ENCODE assay signal across 19 cellular contexts in the genomic region with DNA sequence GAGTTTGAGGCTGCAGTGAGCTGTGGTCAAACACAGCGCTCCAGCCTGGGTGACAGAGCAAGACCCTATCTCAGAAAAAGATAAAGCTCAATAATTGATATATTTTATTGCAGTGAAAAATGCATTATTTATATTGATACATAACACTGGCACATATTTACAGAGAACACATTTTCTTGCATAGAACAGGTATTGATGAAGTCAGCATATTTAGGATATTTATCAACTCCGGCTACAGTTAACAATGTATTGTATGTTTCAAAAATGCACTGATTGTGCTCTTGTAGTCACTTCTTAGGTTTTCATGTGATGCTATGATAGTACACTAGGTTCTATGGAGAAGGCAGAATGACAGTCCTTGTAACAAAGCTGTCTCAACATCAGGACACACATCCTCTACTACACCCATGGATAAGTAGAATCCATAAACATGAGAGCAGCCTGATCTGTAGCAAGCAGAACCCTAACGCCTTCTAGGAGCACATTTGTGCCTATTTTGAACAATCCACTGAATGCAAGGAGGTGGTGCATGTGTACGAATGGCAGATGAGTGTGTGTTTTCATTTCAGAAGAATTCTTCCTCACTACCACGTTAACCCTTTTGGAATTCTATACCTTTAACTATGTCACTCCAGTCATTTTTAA.
DNase-seq lines count a peak whose midpoint lies in the region; ATAC-seq, FAIRE-seq and TF ChIP-seq lines count a peak whose summit lies in the region.
"Had no signal": no experiment of that assay in that cellular context is flagged by ENCODE, and none has a peak within 500 bp of the region (broad histone marks: within the 10 kb centered on the region; RNA-seq: fewer than 3 reads in every experiment).

No MANE protein-coding gene starts in this region.

- no peaks in the 10 kb centered on the region for H3K9me3 Mint-ChIP-seq in neural progenitor cell
- H3K9me3 Mint-ChIP-seq in endodermal cell, result peaks cover 9% of the 10 kb centered on the region
- H3K9me3 Mint-ChIP-seq in activated CD8-positive, alpha-beta T cell treated with anti-CD3 and anti-CD28 coated beads, Interleukin-2, amount 10 ng/mL, durations not matched to agents 7 days and 5 days (ENCODE audit: insufficient read depth), result no peaks in the 10 kb centered on the region
- H3K9me3 Mint-ChIP-seq in CD4-positive, alpha-beta memory T cell, result peaks cover 0 to 16% (median 5%) of the 10 kb centered on the region in 8 donors

- 4% methylated on average over 5 of the region's 5 CpGs for WGBS in HepG2 (ENCODE audit: low lambda C conversion rate)
- WGBS in right lobe of liver (ENCODE audit: insufficient coverage, low coverage, low lambda C conversion rate, missing lambda C conversion rate), result 50% methylated on average over 5 of the region's 5 CpGs
- WGBS in endodermal cell (ENCODE audit: insufficient coverage in 1 of 2, insufficient read length in 1 of 2), 2 experiments, result 92 to 100% methylated on average over 1 to 5 of the region's 5 CpGs

- H3K36me3 ChIP-seq in HepG2 (replicated peaks in 1 of 2; ENCODE audit: control insufficient read depth in 1 of 2, insufficient read depth in 2 of 2, low read length in 2 of 2), result no peaks in the 10 kb centered on the region
- H3K36me3 ChIP-seq in right lobe of liver, result no peaks in the 10 kb centered on the region
- H3K36me3 ChIP-seq in neural progenitor cell, result no peaks in the 10 kb centered on the region
- H3K36me3 ChIP-seq in endodermal cell (ENCODE audit: control insufficient read depth, insufficient read depth, low read length), result no peaks in the 10 kb centered on the region
- H3K36me3 ChIP-seq in CD4-positive, alpha-beta memory T cell (ENCODE audit: insufficient read depth, low read length), result no peaks in the 10 kb centered on the region
- H3K36me3 ChIP-seq: BLaER1 treated with 17β-estradiol and CSF1 and Interleukin-3, amounts not matched to agents 10 nM and 100 nM had no signal

- H2AFZ ChIP-seq in HepG2 (ENCODE audit: low read length) (no peak overlapping the region), neural progenitor cell (replicated peaks) (peak overlapping the region; percentile 2)
- H2AFZ ChIP-seq: GM23338 had no signal

- POLR2A ChIA-PET in HepG2 (lab: Yijun Ruan, JAX), result no interaction called here
- POLR2A ChIA-PET in activated CD8-positive, alpha-beta T cell treated with anti-CD3 and anti-CD28 coated beads, Interleukin-2, amount 10 ng/mL, durations not matched to agents 7 days and 5 days (lab: Charles Lee), result interaction anchor here (1.1 kb wide), 1 partner anchor 9 kb away, joined by 4 read pairs; no protein-coding TSS in a partner anchor
- POLR2A ChIA-PET in CD4-positive, alpha-beta memory T cell (lab: Charles Lee; ENCODE audit: partially characterized antibody), result no interaction called here

- no TSS peak for BruUV-seq in HepG2 (replicated peaks; lab: Mats Ljungman, UMichigan)

- H3K27me3 Mint-ChIP-seq in neural progenitor cell (ENCODE audit: insufficient read depth, low read depth) (peaks cover 3% of the 10 kb centered on the region), endodermal cell (ENCODE audit: insufficient read depth) (no peaks in the 10 kb centered on the region)
- no peaks in the 10 kb centered on the region for H3K27me3 Mint-ChIP-seq in activated CD8-positive, alpha-beta T cell treated with anti-CD3 and anti-CD28 coated beads, Interleukin-2, amount 10 ng/mL, durations not matched to agents 7 days and 5 days (ENCODE audit: low read depth)
- peaks cover 0 to 4% of the 10 kb centered on the region in 2 donors for H3K27me3 Mint-ChIP-seq in CD4-positive, alpha-beta memory T cell
- H3K27me3 Mint-ChIP-seq: CD4-positive, CD25-positive, alpha-beta regulatory T cell; IgD-negative memory B cell had no signal

- no peaks in the 10 kb centered on the region for H3K4me1 ChIP-seq in HepG2 (ENCODE audit: insufficient read depth, low read length)
- H3K4me1 ChIP-seq in right lobe of liver, result no peaks in the 10 kb centered on the region
- peaks cover 3% of the 10 kb centered on the region for H3K4me1 ChIP-seq in neural progenitor cell
- no peaks in the 10 kb centered on the region for H3K4me1 ChIP-seq in endodermal cell (ENCODE audit: control insufficient read depth, insufficient read depth, low read length)
- no peaks in the 10 kb centered on the region for H3K4me1 ChIP-seq in CD4-positive, alpha-beta memory T cell (ENCODE audit: insufficient read depth, low read length)
- H3K4me1 ChIP-seq: BLaER1 treated with 17β-estradiol and CSF1 and Interleukin-3, amounts not matched to agents 10 nM and 100 nM had no signal

- CTCF ChIA-PET in HepG2 (lab: Yijun Ruan, JAX; ENCODE audit: low intra/inter-chr PET ratio, low total read pairs), result no interaction called here
- CTCF ChIA-PET in activated CD8-positive, alpha-beta T cell treated with anti-CD3 and anti-CD28 coated beads, Interleukin-2, amount 10 ng/mL, durations not matched to agents 7 days and 5 days (lab: Charles Lee), result no interaction called here
- CTCF ChIA-PET in CD4-positive, alpha-beta memory T cell (lab: Charles Lee; ENCODE audit: partially characterized antibody), result no interaction called here

- ATAC-seq in HepG2, result no peak
- ATAC-seq in right lobe of liver, result no peak
- ATAC-seq in activated CD8-positive, alpha-beta T cell treated with anti-CD3 and anti-CD28 coated beads, Interleukin-2, amount 10 ng/mL, durations not matched to agents 7 days and 5 days, result no peak
- ATAC-seq: GM23338 had no signal

- H3K27ac Mint-ChIP-seq in neural progenitor cell, result no peak overlapping the region
- H3K27ac Mint-ChIP-seq in endodermal cell, result no peak overlapping the region
- H3K27ac Mint-ChIP-seq in activated CD8-positive, alpha-beta T cell treated with anti-CD3 and anti-CD28 coated beads, Interleukin-2, amount 10 ng/mL, durations not matched to agents 7 days and 5 days, result no peak overlapping the region
- no peak overlapping the region for H3K27ac Mint-ChIP-seq in CD4-positive, alpha-beta memory T cell
- H3K27ac Mint-ChIP-seq: CD4-positive, CD25-positive, alpha-beta regulatory T cell; GM23338; H9; IgD-negative memory B cell had no signal

- TF ChIP-seq CTCF in HepG2 (CRISPR knock-in tag; IDR thresholded peaks at IDR 0.05) (no peak), right lobe of liver (IDR thresholded peaks at IDR 0.05) (no peak), neural progenitor cell (IDR thresholded peaks at IDR 0.05) (no peak), endodermal cell (conservative IDR thresholded peaks at IDR 0.05) (no peak)

- no peaks in the 10 kb centered on the region for H3K27me3 ChIP-seq in HepG2 (ENCODE audit: control insufficient read depth in 1 of 2, insufficient read depth in 2 of 2, low read length in 2 of 2)
- H3K27me3 ChIP-seq in right lobe of liver, result no peaks in the 10 kb centered on the region
- no peaks in the 10 kb centered on the region for H3K27me3 ChIP-seq in neural progenitor cell
- no peaks in the 10 kb centered on the region for H3K27me3 ChIP-seq in endodermal cell (ENCODE audit: control insufficient read depth, insufficient read depth, low read length, poor library complexity, severe bottlenecking)
- H3K27me3 ChIP-seq in CD4-positive, alpha-beta memory T cell (ENCODE audit: insufficient read depth, low read length), result no peaks in the 10 kb centered on the region
- H3K27me3 ChIP-seq: BLaER1 treated with 17β-estradiol and CSF1 and Interleukin-3, amounts not matched to agents 10 nM and 100 nM had no signal

- no peak for TF ChIP-seq POLR2A in HepG2 (IDR thresholded peaks at IDR 0.05; ENCODE audit: insufficient read depth in 1 of 2, low read depth in 2 of 2, low read length in 2 of 2)
- no peak for TF ChIP-seq POLR2A in right lobe of liver (IDR thresholded peaks at IDR 0.05)

- H3K27ac ChIP-seq in HepG2 (ENCODE audit: extremely low read length, insufficient read depth, low read length), result no peak overlapping the region
- no peak overlapping the region for H3K27ac ChIP-seq in right lobe of liver
- H3K27ac ChIP-seq in cingulate gyrus (ENCODE audit: low read depth, low read length), result peak overlapping the region; percentile 34
- H3K27ac ChIP-seq in neural progenitor cell, result no peak overlapping the region
- H3K27ac ChIP-seq in endodermal cell (ENCODE audit: low read depth, low read length), result no peak overlapping the region
- no peak overlapping the region for H3K27ac ChIP-seq in CD4-positive, alpha-beta memory T cell (ENCODE audit: low read depth, low read length)
- H3K27ac ChIP-seq: BLaER1 treated with 17β-estradiol and CSF1 and Interleukin-3, amounts not matched to agents 10 nM and 100 nM had no signal

- H3K79me2 ChIP-seq in HepG2 (ENCODE audit: insufficient read depth, low read length) (no peaks in the 10 kb centered on the region), neural progenitor cell (ENCODE audit: low read depth) (no peaks in the 10 kb centered on the region)

- no peaks in the 10 kb centered on the region for H3K36me3 Mint-ChIP-seq in neural progenitor cell
- no peaks in the 10 kb centered on the region for H3K36me3 Mint-ChIP-seq in endodermal cell (ENCODE audit: low read depth)
- H3K36me3 Mint-ChIP-seq in activated CD8-positive, alpha-beta T cell treated with anti-CD3 and anti-CD28 coated beads, Interleukin-2, amount 10 ng/mL, durations not matched to agents 7 days and 5 days (ENCODE audit: low read depth), result no peaks in the 10 kb centered on the region
- H3K36me3 Mint-ChIP-seq in CD4-positive, alpha-beta memory T cell, result no peaks in the 10 kb centered on the region
- H3K36me3 Mint-ChIP-seq: CD4-positive, CD25-positive, alpha-beta regulatory T cell; IgD-negative memory B cell had no signal

- H3K9ac ChIP-seq in HepG2 (ENCODE audit: insufficient read depth, low read depth, low read length) (no peak overlapping the region), neural progenitor cell (no peak overlapping the region), endodermal cell (ENCODE audit: extremely low read depth, low read length, poor library complexity, severe bottlenecking) (no peak overlapping the region)
- H3K9ac ChIP-seq: BLaER1 treated with 17β-estradiol and CSF1 and Interleukin-3, amounts not matched to agents 10 nM and 100 nM had no signal

- TF ChIP-seq EP300 in HepG2 (IDR thresholded peaks at IDR 0.05; ENCODE audit: low read depth in 2 of 2, low read length in 2 of 2) (no peak), HepG2 (CRISPR knock-in tag; IDR thresholded peaks at IDR 0.05; ENCODE audit: borderline replicate concordance) (no peak)

- H3K4me1 Mint-ChIP-seq in neural progenitor cell (peaks cover 13% of the 10 kb centered on the region), endodermal cell (no peaks in the 10 kb centered on the region)
- no peaks in the 10 kb centered on the region for H3K4me1 Mint-ChIP-seq in activated CD8-positive, alpha-beta T cell treated with anti-CD3 and anti-CD28 coated beads, Interleukin-2, amount 10 ng/mL, durations not matched to agents 7 days and 5 days (ENCODE audit: low read depth)
- no peaks in the 10 kb centered on the region for H3K4me1 Mint-ChIP-seq in CD4-positive, alpha-beta memory T cell
- H3K4me1 Mint-ChIP-seq: CD4-positive, CD25-positive, alpha-beta regulatory T cell; GM23338; IgD-negative memory B cell had no signal

- FAIRE-seq in HepG2 (lab: Jason Lieb, UNC), result no peak
- FAIRE-seq: G401.6, GM12891 had no signal

- TF ChIP-seq RAD21 in HepG2 (CRISPR knock-in tag; IDR thresholded peaks at IDR 0.05), result no peak

- H3K4me3 Mint-ChIP-seq in neural progenitor cell, result no peak overlapping the region
- H3K4me3 Mint-ChIP-seq in endodermal cell, result no peak overlapping the region
- no peak overlapping the region for H3K4me3 Mint-ChIP-seq in activated CD8-positive, alpha-beta T cell treated with anti-CD3 and anti-CD28 coated beads, Interleukin-2, amount 10 ng/mL, durations not matched to agents 7 days and 5 days
- H3K4me3 Mint-ChIP-seq in CD4-positive, alpha-beta memory T cell, result no peak overlapping the region
- H3K4me3 Mint-ChIP-seq: CD4-positive, CD25-positive, alpha-beta regulatory T cell; GM23338; H9; IgD-negative memory B cell had no signal

- no peak overlapping the region for H3K4me3 ChIP-seq in HepG2 (replicated peaks in 1 of 3; ENCODE audit: insufficient read depth in 1 of 3, low read depth in 2 of 3, low read length in 3 of 3)
- H3K4me3 ChIP-seq in right lobe of liver, result no peak overlapping the region
- H3K4me3 ChIP-seq in neural progenitor cell, result no peak overlapping the region
- H3K4me3 ChIP-seq in endodermal cell (ENCODE audit: low read length), result no peak overlapping the region
- H3K4me3 ChIP-seq in CD4-positive, alpha-beta memory T cell (ENCODE audit: low read length in 2 of 2), result no peak overlapping the region
- H3K4me3 ChIP-seq: BLaER1 treated with 17β-estradiol and CSF1 and Interleukin-3, amounts not matched to agents 10 nM and 100 nM; GM23338 had no signal

- DNase-seq in HepG2 (ENCODE audit: low spot score) (no peak), right lobe of liver (no peak), neural progenitor cell (ENCODE audit: low spot score) (no peak), endodermal cell (no peak)
- no peak for DNase-seq in activated CD8-positive, alpha-beta T cell treated with anti-CD3 and anti-CD28 coated beads, Interleukin-2, amount 10 ng/mL, durations not matched to agents 7 days and 5 days
- DNase-seq in CD4-positive, alpha-beta memory T cell, result no peak
- DNase-seq: 8988T; ACHN; CD4-positive, CD25-positive, alpha-beta regulatory T cell; DMS153; DMS79 treated with DMSO at 0.1 percent for 48 hours; EL; H9 had no signal

- no peaks in the 10 kb centered on the region for H4K20me1 ChIP-seq in HepG2 (ENCODE audit: insufficient read depth, low read length)
- H4K20me1 ChIP-seq in neural progenitor cell (ENCODE audit: low read depth), result no peaks in the 10 kb centered on the region
- H4K20me1 ChIP-seq: BLaER1 treated with 17β-estradiol and CSF1 and Interleukin-3, amounts not matched to agents 10 nM and 100 nM had no signal

- H3K9me3 ChIP-seq in HepG2 (ENCODE audit: low read length), result peaks cover 76% of the 10 kb centered on the region
- H3K9me3 ChIP-seq in right lobe of liver, result no peaks in the 10 kb centered on the region
- peaks cover 7% of the 10 kb centered on the region for H3K9me3 ChIP-seq in neural progenitor cell (ENCODE audit: low read depth)
- H3K9me3 ChIP-seq in endodermal cell (ENCODE audit: control insufficient read depth, low read length), result peaks cover 6% of the 10 kb centered on the region
- no peaks in the 10 kb centered on the region for H3K9me3 ChIP-seq in CD4-positive, alpha-beta memory T cell (ENCODE audit: control insufficient read depth in 1 of 2, low read length in 2 of 2)

- H3K4me2 ChIP-seq in HepG2 (ENCODE audit: low read depth, low read length), result no peak overlapping the region
- no peak overlapping the region for H3K4me2 ChIP-seq in neural progenitor cell
- H3K4me2 ChIP-seq: BLaER1 treated with 17β-estradiol and CSF1 and Interleukin-3, amounts not matched to agents 10 nM and 100 nM; GM23338 had no signal

- intact Hi-C loops in HepG2 (cut with micrococcal nuclease; ENCODE audit: unreplicated experiment) (no loop called here), right lobe of liver (cut with DNase I) (no loop called here)
- intact Hi-C loops in CD4-positive, alpha-beta memory T cell (cut with micrococcal nuclease), result no loop called here

- H3F3A ChIP-seq in neural progenitor cell (ENCODE audit: low read depth), result no peaks in the 10 kb centered on the region

- in situ Hi-C loops in HepG2 (cut with HindIII; ENCODE audit: extremely low pct_ligation_motif_present, low pct_unique_long_range_greater_than_20kb), result no loop called here
